In the genomic region with DNA sequence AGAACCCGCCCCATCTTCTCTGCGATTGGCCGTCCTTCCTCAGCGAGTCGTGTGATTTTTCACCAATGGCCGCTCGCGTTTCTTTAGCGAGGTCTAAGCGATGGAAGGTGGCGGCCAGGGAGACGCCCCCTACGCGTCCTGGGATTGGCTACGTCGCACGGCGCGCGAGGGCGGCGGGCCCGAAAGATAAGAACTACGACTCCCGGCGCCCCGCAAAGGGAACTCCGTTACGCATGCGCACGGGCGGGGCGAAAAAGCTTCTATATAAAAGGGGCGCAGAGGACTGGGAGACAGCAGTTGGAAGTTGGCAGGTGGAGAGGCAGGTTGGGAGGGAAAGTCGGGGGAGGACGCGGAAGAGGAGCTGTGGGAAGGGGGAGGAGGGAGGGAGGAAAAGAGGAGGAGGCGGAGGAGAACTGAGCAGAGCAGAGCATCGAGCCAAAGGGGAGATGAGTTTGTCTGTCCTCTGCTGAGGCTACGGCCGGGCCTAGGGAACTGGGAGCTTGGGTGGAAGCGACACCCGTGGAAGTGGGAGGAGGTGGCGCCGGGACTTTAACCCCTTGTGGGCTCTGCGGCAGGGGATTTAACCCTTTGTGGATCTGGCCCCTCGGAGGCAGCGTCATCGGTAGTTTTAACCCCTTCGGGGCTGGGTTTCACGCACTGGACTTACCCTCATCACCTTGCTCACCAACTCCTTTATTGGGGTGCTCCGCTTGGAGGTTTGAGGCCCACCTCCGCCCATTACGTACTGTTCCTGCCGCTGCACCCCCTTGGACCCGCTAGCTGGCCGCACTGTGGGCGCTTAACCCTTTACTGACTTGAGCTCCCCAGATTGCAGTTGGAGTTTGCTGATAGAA, we compare ENCODE assay signal across 1 cellular context.
TF ChIP-seq lines count a peak whose summit lies in the region.

A gene with protein sequence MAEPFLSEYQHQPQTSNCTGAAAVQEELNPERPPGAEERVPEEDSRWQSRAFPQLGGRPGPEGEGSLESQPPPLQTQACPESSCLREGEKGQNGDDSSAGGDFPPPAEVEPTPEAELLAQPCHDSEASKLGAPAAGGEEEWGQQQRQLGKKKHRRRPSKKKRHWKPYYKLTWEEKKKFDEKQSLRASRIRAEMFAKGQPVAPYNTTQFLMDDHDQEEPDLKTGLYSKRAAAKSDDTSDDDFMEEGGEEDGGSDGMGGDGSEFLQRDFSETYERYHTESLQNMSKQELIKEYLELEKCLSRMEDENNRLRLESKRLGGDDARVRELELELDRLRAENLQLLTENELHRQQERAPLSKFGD (plus strand): TSS at position 293 of the 854 bp plus-strand sequence. CDS start 716 bp downstream, outside the sequence.

TF ChIP-seq in GM12878, 131 proteins besides CTCF, POLR2A, EP300 and RAD21 (continued from another document and continues in another):
- TF ChIP-seq, protein P1, sequence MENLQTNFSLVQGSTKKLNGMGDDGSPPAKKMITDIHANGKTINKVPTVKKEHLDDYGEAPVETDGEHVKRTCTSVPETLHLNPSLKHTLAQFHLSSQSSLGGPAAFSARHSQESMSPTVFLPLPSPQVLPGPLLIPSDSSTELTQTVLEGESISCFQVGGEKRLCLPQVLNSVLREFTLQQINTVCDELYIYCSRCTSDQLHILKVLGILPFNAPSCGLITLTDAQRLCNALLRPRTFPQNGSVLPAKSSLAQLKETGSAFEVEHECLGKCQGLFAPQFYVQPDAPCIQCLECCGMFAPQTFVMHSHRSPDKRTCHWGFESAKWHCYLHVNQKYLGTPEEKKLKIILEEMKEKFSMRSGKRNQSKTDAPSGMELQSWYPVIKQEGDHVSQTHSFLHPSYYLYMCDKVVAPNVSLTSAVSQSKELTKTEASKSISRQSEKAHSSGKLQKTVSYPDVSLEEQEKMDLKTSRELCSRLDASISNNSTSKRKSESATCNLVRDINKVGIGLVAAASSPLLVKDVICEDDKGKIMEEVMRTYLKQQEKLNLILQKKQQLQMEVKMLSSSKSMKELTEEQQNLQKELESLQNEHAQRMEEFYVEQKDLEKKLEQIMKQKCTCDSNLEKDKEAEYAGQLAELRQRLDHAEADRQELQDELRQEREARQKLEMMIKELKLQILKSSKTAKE (IDR thresholded peaks at IDR 0.05; ENCODE audit: low read depth, poor library complexity, severe bottlenecking): no peak
- no peak for TF ChIP-seq CHD4 (IDR thresholded peaks at IDR 0.05)
- TF ChIP-seq MEF2A (IDR thresholded peaks at IDR 0.05; ENCODE audit: insufficient read depth, low read depth, low read length): peak; percentile 67
- peak; percentile 47 for TF ChIP-seq CREB1 (IDR thresholded peaks at IDR 0.05; ENCODE audit: low read depth)
- TF ChIP-seq, protein P2, sequence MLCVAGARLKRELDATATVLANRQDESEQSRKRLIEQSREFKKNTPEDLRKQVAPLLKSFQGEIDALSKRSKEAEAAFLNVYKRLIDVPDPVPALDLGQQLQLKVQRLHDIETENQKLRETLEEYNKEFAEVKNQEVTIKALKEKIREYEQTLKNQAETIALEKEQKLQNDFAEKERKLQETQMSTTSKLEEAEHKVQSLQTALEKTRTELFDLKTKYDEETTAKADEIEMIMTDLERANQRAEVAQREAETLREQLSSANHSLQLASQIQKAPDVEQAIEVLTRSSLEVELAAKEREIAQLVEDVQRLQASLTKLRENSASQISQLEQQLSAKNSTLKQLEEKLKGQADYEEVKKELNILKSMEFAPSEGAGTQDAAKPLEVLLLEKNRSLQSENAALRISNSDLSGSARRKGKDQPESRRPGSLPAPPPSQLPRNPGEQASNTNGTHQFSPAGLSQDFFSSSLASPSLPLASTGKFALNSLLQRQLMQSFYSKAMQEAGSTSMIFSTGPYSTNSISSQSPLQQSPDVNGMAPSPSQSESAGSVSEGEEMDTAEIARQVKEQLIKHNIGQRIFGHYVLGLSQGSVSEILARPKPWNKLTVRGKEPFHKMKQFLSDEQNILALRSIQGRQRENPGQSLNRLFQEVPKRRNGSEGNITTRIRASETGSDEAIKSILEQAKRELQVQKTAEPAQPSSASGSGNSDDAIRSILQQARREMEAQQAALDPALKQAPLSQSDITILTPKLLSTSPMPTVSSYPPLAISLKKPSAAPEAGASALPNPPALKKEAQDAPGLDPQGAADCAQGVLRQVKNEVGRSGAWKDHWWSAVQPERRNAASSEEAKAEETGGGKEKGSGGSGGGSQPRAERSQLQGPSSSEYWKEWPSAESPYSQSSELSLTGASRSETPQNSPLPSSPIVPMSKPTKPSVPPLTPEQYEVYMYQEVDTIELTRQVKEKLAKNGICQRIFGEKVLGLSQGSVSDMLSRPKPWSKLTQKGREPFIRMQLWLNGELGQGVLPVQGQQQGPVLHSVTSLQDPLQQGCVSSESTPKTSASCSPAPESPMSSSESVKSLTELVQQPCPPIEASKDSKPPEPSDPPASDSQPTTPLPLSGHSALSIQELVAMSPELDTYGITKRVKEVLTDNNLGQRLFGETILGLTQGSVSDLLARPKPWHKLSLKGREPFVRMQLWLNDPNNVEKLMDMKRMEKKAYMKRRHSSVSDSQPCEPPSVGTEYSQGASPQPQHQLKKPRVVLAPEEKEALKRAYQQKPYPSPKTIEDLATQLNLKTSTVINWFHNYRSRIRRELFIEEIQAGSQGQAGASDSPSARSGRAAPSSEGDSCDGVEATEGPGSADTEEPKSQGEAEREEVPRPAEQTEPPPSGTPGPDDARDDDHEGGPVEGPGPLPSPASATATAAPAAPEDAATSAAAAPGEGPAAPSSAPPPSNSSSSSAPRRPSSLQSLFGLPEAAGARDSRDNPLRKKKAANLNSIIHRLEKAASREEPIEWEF (IDR thresholded peaks at IDR 0.05; ENCODE audit: insufficient replicate concordance, low read depth, low read length): no peak
- peak; percentile 94 for TF ChIP-seq HCFC1 (IDR thresholded peaks at IDR 0.05; ENCODE audit: low read length)
- peak; percentile 58; the same call in 1 of the 2 replicates for TF ChIP-seq ZNF207 (IDR thresholded peaks at IDR 0.05; ENCODE audit: borderline replicate concordance)
- TF ChIP-seq CHD2 (IDR thresholded peaks at IDR 0.05; ENCODE audit: borderline replicate concordance, low read depth, low read length): peak; percentile 76
- TF ChIP-seq, protein P3, sequence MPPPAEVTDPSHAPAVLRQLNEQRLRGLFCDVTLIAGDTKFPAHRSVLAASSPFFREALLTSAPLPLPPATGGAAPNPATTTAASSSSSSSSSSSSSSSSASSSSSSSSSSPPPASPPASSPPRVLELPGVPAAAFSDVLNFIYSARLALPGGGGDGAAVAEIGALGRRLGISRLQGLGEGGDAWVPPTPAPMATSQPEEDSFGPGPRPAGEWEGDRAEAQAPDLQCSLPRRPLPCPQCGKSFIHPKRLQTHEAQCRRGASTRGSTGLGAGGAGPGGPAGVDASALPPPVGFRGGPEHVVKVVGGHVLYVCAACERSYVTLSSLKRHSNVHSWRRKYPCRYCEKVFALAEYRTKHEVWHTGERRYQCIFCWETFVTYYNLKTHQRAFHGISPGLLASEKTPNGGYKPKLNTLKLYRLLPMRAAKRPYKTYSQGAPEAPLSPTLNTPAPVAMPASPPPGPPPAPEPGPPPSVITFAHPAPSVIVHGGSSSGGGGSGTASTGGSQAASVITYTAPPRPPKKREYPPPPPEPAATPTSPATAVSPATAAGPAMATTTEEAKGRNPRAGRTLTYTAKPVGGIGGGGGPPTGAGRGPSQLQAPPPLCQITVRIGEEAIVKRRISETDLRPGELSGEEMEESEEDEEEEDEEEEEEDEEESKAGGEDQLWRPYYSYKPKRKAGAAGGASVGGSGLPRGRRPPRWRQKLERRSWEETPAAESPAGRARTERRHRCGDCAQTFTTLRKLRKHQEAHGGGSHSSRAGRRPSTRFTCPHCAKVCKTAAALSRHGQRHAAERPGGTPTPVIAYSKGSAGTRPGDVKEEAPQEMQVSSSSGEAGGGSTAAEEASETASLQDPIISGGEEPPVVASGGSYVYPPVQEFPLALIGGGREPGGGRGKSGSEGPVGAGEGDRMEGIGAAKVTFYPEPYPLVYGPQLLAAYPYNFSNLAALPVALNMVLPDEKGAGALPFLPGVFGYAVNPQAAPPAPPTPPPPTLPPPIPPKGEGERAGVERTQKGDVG (CRISPR knock-in tag; IDR thresholded peaks at IDR 0.05): peak; percentile 95
- TF ChIP-seq, protein P4, sequence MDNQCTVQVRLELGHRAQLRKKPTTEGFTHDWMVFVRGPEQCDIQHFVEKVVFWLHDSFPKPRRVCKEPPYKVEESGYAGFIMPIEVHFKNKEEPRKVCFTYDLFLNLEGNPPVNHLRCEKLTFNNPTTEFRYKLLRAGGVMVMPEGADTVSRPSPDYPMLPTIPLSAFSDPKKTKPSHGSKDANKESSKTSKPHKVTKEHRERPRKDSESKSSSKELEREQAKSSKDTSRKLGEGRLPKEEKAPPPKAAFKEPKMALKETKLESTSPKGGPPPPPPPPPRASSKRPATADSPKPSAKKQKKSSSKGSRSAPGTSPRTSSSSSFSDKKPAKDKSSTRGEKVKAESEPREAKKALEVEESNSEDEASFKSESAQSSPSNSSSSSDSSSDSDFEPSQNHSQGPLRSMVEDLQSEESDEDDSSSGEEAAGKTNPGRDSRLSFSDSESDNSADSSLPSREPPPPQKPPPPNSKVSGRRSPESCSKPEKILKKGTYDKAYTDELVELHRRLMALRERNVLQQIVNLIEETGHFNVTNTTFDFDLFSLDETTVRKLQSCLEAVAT (IDR thresholded peaks at IDR 0.05): peak; percentile 94
- TF ChIP-seq, protein P5, sequence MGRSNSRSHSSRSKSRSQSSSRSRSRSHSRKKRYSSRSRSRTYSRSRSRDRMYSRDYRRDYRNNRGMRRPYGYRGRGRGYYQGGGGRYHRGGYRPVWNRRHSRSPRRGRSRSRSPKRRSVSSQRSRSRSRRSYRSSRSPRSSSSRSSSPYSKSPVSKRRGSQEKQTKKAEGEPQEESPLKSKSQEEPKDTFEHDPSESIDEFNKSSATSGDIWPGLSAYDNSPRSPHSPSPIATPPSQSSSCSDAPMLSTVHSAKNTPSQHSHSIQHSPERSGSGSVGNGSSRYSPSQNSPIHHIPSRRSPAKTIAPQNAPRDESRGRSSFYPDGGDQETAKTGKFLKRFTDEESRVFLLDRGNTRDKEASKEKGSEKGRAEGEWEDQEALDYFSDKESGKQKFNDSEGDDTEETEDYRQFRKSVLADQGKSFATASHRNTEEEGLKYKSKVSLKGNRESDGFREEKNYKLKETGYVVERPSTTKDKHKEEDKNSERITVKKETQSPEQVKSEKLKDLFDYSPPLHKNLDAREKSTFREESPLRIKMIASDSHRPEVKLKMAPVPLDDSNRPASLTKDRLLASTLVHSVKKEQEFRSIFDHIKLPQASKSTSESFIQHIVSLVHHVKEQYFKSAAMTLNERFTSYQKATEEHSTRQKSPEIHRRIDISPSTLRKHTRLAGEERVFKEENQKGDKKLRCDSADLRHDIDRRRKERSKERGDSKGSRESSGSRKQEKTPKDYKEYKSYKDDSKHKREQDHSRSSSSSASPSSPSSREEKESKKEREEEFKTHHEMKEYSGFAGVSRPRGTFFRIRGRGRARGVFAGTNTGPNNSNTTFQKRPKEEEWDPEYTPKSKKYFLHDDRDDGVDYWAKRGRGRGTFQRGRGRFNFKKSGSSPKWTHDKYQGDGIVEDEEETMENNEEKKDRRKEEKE (IDR thresholded peaks at IDR 0.05): no peak
- TF ChIP-seq SIN3A (IDR thresholded peaks at IDR 0.05; ENCODE audit: low read depth, low read length): no peak; the same call in none of the 2 replicates
- no peak for TF ChIP-seq NR2C2 (IDR thresholded peaks at IDR 0.05; ENCODE audit: borderline replicate concordance, control insufficient read depth, insufficient read length, low read depth)
- no peak for TF ChIP-seq JUND (IDR thresholded peaks at IDR 0.05; ENCODE audit: low read depth, low read length)
- TF ChIP-seq MEF2B (IDR thresholded peaks at IDR 0.05; ENCODE audit: partially characterized antibody, poor library complexity, severe bottlenecking): peak; percentile 50
- TF ChIP-seq RB1 (IDR thresholded peaks at IDR 0.05; ENCODE audit: borderline replicate concordance): 0 out of 2 replicates have a peak, but pooled peaks have one; percentile 39
- no peak for TF ChIP-seq GABPA (IDR thresholded peaks at IDR 0.05; ENCODE audit: low read depth)
- no peak; the same call in 1 of the 2 replicates for TF ChIP-seq HDAC2 (IDR thresholded peaks at IDR 0.05)
- TF ChIP-seq, protein P6, sequence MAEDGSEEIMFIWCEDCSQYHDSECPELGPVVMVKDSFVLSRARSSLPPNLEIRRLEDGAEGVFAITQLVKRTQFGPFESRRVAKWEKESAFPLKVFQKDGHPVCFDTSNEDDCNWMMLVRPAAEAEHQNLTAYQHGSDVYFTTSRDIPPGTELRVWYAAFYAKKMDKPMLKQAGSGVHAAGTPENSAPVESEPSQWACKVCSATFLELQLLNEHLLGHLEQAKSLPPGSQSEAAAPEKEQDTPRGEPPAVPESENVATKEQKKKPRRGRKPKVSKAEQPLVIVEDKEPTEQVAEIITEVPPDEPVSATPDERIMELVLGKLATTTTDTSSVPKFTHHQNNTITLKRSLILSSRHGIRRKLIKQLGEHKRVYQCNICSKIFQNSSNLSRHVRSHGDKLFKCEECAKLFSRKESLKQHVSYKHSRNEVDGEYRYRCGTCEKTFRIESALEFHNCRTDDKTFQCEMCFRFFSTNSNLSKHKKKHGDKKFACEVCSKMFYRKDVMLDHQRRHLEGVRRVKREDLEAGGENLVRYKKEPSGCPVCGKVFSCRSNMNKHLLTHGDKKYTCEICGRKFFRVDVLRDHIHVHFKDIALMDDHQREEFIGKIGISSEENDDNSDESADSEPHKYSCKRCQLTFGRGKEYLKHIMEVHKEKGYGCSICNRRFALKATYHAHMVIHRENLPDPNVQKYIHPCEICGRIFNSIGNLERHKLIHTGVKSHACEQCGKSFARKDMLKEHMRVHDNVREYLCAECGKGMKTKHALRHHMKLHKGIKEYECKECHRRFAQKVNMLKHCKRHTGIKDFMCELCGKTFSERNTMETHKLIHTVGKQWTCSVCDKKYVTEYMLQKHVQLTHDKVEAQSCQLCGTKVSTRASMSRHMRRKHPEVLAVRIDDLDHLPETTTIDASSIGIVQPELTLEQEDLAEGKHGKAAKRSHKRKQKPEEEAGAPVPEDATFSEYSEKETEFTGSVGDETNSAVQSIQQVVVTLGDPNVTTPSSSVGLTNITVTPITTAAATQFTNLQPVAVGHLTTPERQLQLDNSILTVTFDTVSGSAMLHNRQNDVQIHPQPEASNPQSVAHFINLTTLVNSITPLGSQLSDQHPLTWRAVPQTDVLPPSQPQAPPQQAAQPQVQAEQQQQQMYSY (CRISPR knock-in tag; IDR thresholded peaks at IDR 0.05): peak; percentile 91
- peak; percentile 94 for TF ChIP-seq RCOR1 (conservative IDR thresholded peaks at IDR 0.05; ENCODE audit: low read depth, low read length)
- TF ChIP-seq, protein P7, sequence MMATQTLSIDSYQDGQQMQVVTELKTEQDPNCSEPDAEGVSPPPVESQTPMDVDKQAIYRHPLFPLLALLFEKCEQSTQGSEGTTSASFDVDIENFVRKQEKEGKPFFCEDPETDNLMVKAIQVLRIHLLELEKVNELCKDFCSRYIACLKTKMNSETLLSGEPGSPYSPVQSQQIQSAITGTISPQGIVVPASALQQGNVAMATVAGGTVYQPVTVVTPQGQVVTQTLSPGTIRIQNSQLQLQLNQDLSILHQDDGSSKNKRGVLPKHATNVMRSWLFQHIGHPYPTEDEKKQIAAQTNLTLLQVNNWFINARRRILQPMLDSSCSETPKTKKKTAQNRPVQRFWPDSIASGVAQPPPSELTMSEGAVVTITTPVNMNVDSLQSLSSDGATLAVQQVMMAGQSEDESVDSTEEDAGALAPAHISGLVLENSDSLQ (IDR thresholded peaks at IDR 0.05): peak; percentile 53
- peak; percentile 98 for TF ChIP-seq HDGF (IDR thresholded peaks at IDR 0.05)
- TF ChIP-seq, protein P8, sequence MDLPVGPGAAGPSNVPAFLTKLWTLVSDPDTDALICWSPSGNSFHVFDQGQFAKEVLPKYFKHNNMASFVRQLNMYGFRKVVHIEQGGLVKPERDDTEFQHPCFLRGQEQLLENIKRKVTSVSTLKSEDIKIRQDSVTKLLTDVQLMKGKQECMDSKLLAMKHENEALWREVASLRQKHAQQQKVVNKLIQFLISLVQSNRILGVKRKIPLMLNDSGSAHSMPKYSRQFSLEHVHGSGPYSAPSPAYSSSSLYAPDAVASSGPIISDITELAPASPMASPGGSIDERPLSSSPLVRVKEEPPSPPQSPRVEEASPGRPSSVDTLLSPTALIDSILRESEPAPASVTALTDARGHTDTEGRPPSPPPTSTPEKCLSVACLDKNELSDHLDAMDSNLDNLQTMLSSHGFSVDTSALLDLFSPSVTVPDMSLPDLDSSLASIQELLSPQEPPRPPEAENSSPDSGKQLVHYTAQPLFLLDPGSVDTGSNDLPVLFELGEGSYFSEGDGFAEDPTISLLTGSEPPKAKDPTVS (IDR thresholded peaks at IDR 0.05; ENCODE audit: low read depth, low read length): peak; percentile 73; the same call in 1 of the 2 replicates
